1 cellular context compared by ENCODE assay signal in genomic region chr7:6590645-6591110, GRCh38.
A peak's percentile ranks its signal among the peaks of the same experiment; 100 is the strongest.
TF ChIP-seq lines count a peak whose summit lies in the region.

No MANE protein-coding gene starts in this region.

TF ChIP-seq in HEK293, 187 proteins besides CTCF, POLR2A, EP300 and RAD21 (continued from another document):
- no peak for TF ChIP-seq ZNF132 (tag by site-specific recombination; IDR thresholded peaks at IDR 0.05; ENCODE audit: borderline replicate concordance)
- TF ChIP-seq, protein P1, sequence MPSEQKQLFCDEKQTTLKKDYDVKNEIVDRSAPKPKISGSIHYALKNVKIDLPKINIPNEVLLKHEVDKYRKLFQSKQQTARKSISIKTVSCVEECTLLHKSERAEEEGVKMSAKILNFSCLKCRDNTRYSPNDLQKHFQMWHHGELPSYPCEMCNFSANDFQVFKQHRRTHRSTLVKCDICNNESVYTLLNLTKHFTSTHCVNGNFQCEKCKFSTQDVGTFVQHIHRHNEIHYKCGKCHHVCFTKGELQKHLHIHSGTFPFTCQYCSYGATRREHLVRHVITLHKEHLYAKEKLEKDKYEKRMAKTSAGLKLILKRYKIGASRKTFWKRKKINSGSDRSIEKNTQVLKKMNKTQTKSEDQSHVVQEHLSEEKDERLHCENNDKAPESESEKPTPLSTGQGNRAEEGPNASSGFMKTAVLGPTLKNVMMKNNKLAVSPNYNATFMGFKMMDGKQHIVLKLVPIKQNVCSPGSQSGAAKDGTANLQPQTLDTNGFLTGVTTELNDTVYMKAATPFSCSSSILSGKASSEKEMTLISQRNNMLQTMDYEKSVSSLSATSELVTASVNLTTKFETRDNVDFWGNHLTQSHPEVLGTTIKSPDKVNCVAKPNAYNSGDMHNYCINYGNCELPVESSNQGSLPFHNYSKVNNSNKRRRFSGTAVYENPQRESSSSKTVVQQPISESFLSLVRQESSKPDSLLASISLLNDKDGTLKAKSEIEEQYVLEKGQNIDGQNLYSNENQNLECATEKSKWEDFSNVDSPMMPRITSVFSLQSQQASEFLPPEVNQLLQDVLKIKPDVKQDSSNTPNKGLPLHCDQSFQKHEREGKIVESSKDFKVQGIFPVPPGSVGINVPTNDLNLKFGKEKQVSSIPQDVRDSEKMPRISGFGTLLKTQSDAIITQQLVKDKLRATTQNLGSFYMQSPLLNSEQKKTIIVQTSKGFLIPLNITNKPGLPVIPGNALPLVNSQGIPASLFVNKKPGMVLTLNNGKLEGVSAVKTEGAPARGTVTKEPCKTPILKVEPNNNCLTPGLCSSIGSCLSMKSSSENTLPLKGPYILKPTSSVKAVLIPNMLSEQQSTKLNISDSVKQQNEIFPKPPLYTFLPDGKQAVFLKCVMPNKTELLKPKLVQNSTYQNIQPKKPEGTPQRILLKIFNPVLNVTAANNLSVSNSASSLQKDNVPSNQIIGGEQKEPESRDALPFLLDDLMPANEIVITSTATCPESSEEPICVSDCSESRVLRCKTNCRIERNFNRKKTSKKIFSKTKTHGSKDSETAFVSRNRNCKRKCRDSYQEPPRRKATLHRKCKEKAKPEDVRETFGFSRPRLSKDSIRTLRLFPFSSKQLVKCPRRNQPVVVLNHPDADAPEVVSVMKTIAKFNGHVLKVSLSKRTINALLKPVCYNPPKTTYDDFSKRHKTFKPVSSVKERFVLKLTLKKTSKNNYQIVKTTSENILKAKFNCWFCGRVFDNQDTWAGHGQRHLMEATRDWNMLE (tag by site-specific recombination; conservative IDR thresholded peaks at IDR 0.05; ENCODE audit: low read depth) = no peak
- TF ChIP-seq MEIS1 (CRISPR knock-in tag; IDR thresholded peaks at IDR 0.05; ENCODE audit: borderline replicate concordance) = no peak
- TF ChIP-seq GLIS2 (tag by site-specific recombination; IDR thresholded peaks at IDR 0.05) = no peak
- TF ChIP-seq, protein P2, sequence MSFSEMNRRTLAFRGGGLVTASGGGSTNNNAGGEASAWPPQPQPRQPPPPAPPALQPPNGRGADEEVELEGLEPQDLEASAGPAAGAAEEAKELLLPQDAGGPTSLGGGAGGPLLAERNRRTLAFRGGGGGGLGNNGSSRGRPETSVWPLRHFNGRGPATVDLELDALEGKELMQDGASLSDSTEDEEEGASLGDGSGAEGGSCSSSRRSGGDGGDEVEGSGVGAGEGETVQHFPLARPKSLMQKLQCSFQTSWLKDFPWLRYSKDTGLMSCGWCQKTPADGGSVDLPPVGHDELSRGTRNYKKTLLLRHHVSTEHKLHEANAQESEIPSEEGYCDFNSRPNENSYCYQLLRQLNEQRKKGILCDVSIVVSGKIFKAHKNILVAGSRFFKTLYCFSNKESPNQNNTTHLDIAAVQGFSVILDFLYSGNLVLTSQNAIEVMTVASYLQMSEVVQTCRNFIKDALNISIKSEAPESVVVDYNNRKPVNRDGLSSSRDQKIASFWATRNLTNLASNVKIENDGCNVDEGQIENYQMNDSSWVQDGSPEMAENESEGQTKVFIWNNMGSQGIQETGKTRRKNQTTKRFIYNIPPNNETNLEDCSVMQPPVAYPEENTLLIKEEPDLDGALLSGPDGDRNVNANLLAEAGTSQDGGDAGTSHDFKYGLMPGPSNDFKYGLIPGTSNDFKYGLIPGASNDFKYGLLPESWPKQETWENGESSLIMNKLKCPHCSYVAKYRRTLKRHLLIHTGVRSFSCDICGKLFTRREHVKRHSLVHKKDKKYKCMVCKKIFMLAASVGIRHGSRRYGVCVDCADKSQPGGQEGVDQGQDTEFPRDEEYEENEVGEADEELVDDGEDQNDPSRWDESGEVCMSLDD (tag by site-specific recombination; IDR thresholded peaks at IDR 0.05) = no peak
- peak; percentile 61; the same call in 1 of the 2 replicates for TF ChIP-seq ZNF335 (tag by site-specific recombination; conservative IDR thresholded peaks at IDR 0.05)
- no peak for TF ChIP-seq ZNF16 (tag by site-specific recombination; IDR thresholded peaks at IDR 0.05; ENCODE audit: low read depth)
- TF ChIP-seq, protein P3, sequence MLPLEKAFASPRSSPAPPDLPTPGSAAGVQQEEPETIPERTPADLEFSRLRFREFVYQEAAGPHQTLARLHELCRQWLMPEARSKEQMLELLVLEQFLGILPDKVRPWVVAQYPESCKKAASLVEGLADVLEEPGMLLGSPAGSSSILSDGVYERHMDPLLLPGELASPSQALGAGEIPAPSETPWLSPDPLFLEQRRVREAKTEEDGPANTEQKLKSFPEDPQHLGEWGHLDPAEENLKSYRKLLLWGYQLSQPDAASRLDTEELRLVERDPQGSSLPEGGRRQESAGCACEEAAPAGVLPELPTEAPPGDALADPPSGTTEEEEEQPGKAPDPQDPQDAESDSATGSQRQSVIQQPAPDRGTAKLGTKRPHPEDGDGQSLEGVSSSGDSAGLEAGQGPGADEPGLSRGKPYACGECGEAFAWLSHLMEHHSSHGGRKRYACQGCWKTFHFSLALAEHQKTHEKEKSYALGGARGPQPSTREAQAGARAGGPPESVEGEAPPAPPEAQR (tag by site-specific recombination; IDR thresholded peaks at IDR 0.05) = no peak
TF ChIP-seq in HEK293: peak in this region for 5.
